Comparison of ENCODE assay signal across 1 cellular context in genomic region chr3:50319872-50320625, GRCh38.
TF ChIP-seq lines count a peak whose summit lies in the region.

No MANE protein-coding gene starts in this region.

TF ChIP-seq in IMR-90, 13 proteins besides CTCF, POLR2A, EP300 and RAD21 (continued from another document):
- TF ChIP-seq MAFK (IDR thresholded peaks at IDR 0.05; ENCODE audit: low read depth, low read length) = no peak
- no peak for TF ChIP-seq NFE2L2 (IDR thresholded peaks at IDR 0.05; ENCODE audit: low read depth, low read length)
- TF ChIP-seq ELK1 (IDR thresholded peaks at IDR 0.05; ENCODE audit: borderline replicate concordance, low read depth, low read length) = no peak
- TF ChIP-seq CHD1 (IDR thresholded peaks at IDR 0.05; ENCODE audit: low read depth, low read length) = no peak
